17 cellular contexts compared by ENCODE assay signal in genomic region chr1:211153932-211154331, GRCh38. TPM values are rescaled to one million over a fixed set of nuclear protein-coding genes. Genes with fewer than 3 reads are reported as not detected.
DNase-seq lines count a peak whose midpoint lies in the region; ATAC-seq, FAIRE-seq and TF ChIP-seq lines count a peak whose summit lies in the region.
"Had no signal": no experiment of that assay in that cellular context is flagged by ENCODE, and none has a peak within 500 bp of the region (broad histone marks: within the 10 kb centered on the region; RNA-seq: fewer than 3 reads in every experiment).

No MANE protein-coding gene starts in this region.

- DNase-seq in A549 (ENCODE audit: low read depth in 1 of 2, low spot score in 1 of 2) (no peak), GM23338 (ENCODE audit: low spot score) (no peak), K562 (ENCODE audit: extremely low read depth in 1 of 4, low spot score in 3 of 4) (no peak), erythroblast (lab: John Stamatoyannopoulos, UW) (no peak), RPMI8226 (no peak)
- no peak for DNase-seq in activated naive CD4-positive, alpha-beta T cell treated with Interleukin-2 at 50 U/mL for 16 hours
- DNase-seq: ACHN; BE2C; C1 segment of cervical spinal cord; Caco-2; CD4-positive, CD25-positive, alpha-beta regulatory T cell; GDM1; H9; KBM-7 had no signal

- FAIRE-seq in A549 (lab: Jason Lieb, UNC), result no peak
- FAIRE-seq in K562 (lab: Jason Lieb, UNC), result no peak
- FAIRE-seq: H1 had no signal

- H3K4me1 Mint-ChIP-seq in GM23338, result no peaks in the 10 kb centered on the region
- H3K4me1 Mint-ChIP-seq: H9 had no signal

- intact Hi-C loops in K562 (cut with micrococcal nuclease), result no loop called here

- peaks cover 5% of the 10 kb centered on the region; the same call in 1 of the 3 replicates for H3K36me3 Mint-ChIP-seq in GM23338 (ENCODE audit: low read depth)
- H3K36me3 Mint-ChIP-seq: CD4-positive, CD25-positive, alpha-beta regulatory T cell had no signal

- no peak for ATAC-seq in A549
- no peak for ATAC-seq in GM23338
- ATAC-seq in K562, result no peak

- H3K27ac Mint-ChIP-seq in GM23338, result no peak overlapping the region
- H3K27ac Mint-ChIP-seq: CD4-positive, CD25-positive, alpha-beta regulatory T cell; H9 had no signal

- POLR2A ChIA-PET in A549 (lab: Yijun Ruan, JAX) (no interaction called here), K562 (lab: Yijun Ruan, JAX) (interaction anchor here (1.0 kb wide), 1 partner anchor 12 kb away, joined by 3 read pairs; no protein-coding TSS in a partner anchor)

- H3K4me1 ChIP-seq in A549, result no peaks in the 10 kb centered on the region
- H3K4me1 ChIP-seq in GM23338 (ENCODE audit: insufficient read depth), result no peaks in the 10 kb centered on the region
- no peaks in the 10 kb centered on the region for H3K4me1 ChIP-seq in K562 (replicated peaks in 1 of 2; ENCODE audit: control insufficient read depth in 2 of 2, insufficient read depth in 2 of 2, low read length in 2 of 2)
- H3K4me1 ChIP-seq: BE2C, Caco-2 had no signal

- TF ChIP-seq CTCF in A549 (IDR thresholded peaks at IDR 0.05) (no peak), GM23338 (conservative IDR thresholded peaks at IDR 0.05; ENCODE audit: low read depth in 2 of 2) (no peak), K562 (IDR thresholded peaks at IDR 0.05 in 2 of 3, conservative IDR thresholded peaks at IDR 0.05 in 1 of 3; ENCODE audit: insufficient read depth in 2 of 3, low read depth in 1 of 3, low read length in 3 of 3) (no peak)

- H3K9me3 ChIP-seq in A549 (peaks cover 15% of the 10 kb centered on the region; the same call in 2 of the 3 replicates), K562 (replicated peaks; ENCODE audit: control insufficient read depth, insufficient read depth, low read depth, low read length) (no peaks in the 10 kb centered on the region)
- H3K9me3 ChIP-seq: BE2C had no signal

- no peak overlapping the region for H3K4me3 Mint-ChIP-seq in GM23338
- H3K4me3 Mint-ChIP-seq: CD4-positive, CD25-positive, alpha-beta regulatory T cell; H9 had no signal

- in situ Hi-C loops in K562 (cut with MboI), result no loop called here

- H3K27me3 Mint-ChIP-seq in GM23338 (ENCODE audit: insufficient read depth, low read depth, poor library complexity), result no peaks in the 10 kb centered on the region

- no peaks in the 10 kb centered on the region for H3K79me2 ChIP-seq in GM23338 (replicated peaks; ENCODE audit: insufficient read depth)
- H3K79me2 ChIP-seq in K562 (ENCODE audit: control insufficient read depth, insufficient read depth, low read length), result no peaks in the 10 kb centered on the region

- H4K20me1 ChIP-seq in GM23338 (replicated peaks; ENCODE audit: insufficient read depth) (no peaks in the 10 kb centered on the region), K562 (replicated peaks; ENCODE audit: control insufficient read depth, insufficient read depth, low read length) (no peaks in the 10 kb centered on the region)

- H3K4me3 ChIP-seq in A549 (no peak overlapping the region), GM23338 (no peak overlapping the region), K562 (no peak overlapping the region)

- H2AFZ ChIP-seq in GM23338 (no peak overlapping the region), K562 (ENCODE audit: low read depth, low read length) (no peak overlapping the region)

- no TSS peak for BruUV-seq in K562 (replicated peaks; lab: Mats Ljungman, UMichigan)

- 0 out of 2 replicates have a peak, but pooled peaks cover 2% of the 10 kb centered on the region for H3K9me2 ChIP-seq in GM23338 (ENCODE audit: insufficient read depth)

- H3K36me3 ChIP-seq in GM23338 (ENCODE audit: insufficient read depth) (no peaks in the 10 kb centered on the region), K562 (ENCODE audit: control insufficient read depth, insufficient read depth, low read length) (no peaks in the 10 kb centered on the region)
- H3K36me3 ChIP-seq: BE2C had no signal

- no peaks in the 10 kb centered on the region for H3F3A ChIP-seq in GM23338 (replicated peaks; ENCODE audit: low read depth)

- no peak overlapping the region for H3K27ac ChIP-seq in A549
- no peak overlapping the region for H3K27ac ChIP-seq in GM23338 (ENCODE audit: low read depth)
- H3K27ac ChIP-seq in K562 (ENCODE audit: extremely low read depth, low read depth, low read length), result no peak overlapping the region

- no peak overlapping the region for H3K9ac ChIP-seq in K562 (ENCODE audit: insufficient read depth in 1 of 2, low read depth in 2 of 2, low read length in 2 of 2)

- no peaks in the 10 kb centered on the region for H3K9me1 ChIP-seq in K562 (ENCODE audit: control insufficient read depth, insufficient read depth, low read length)

- WGBS in A549 (ENCODE audit: missing lambda C conversion rate), result 6% methylated on average over 1 of the region's 1 CpG
- 0% methylated on average over 1 of the region's 1 CpG for WGBS in K562 (ENCODE audit: insufficient coverage, low coverage, missing lambda C conversion rate)

- no peak for TF ChIP-seq POLR2A in A549 (IDR thresholded peaks at IDR 0.05; ENCODE audit: low read length)
- TF ChIP-seq POLR2A in K562 (conservative IDR thresholded peaks at IDR 0.05), result no peak
- no peak for TF ChIP-seq POLR2A in erythroblast (IDR thresholded peaks at IDR 0.05; ENCODE audit: low read length)

- TF ChIP-seq EP300 in A549 (IDR thresholded peaks at IDR 0.05), result no peak
- no peak for TF ChIP-seq EP300 in K562 (IDR thresholded peaks at IDR 0.05; ENCODE audit: low read length)

- H3K27me3 ChIP-seq in GM23338 (ENCODE audit: insufficient read depth) (no peaks in the 10 kb centered on the region), K562 (ENCODE audit: control insufficient read depth in 2 of 2, insufficient read depth in 2 of 2, low read length in 2 of 2) (peaks cover 0 to 5% of the 10 kb centered on the region in 2 experiments)

- no peak for TF ChIP-seq RAD21 in A549 (conservative IDR thresholded peaks at IDR 0.05 in 1 of 2, IDR thresholded peaks at IDR 0.05 in 1 of 2)
- TF ChIP-seq RAD21 in K562 (CRISPR knock-in tag; conservative IDR thresholded peaks at IDR 0.05 in 1 of 2, IDR thresholded peaks at IDR 0.05 in 1 of 2), result no peak

- CTCF ChIA-PET in A549 (lab: Yijun Ruan, JAX), result interaction anchor here (0.7 kb wide), 1 partner anchor 72 kb away, joined by 3 read pairs; no protein-coding TSS in a partner anchor
- CTCF ChIA-PET in K562 (lab: Yijun Ruan, JAX; ENCODE audit: low intra/inter-chr PET ratio), result no interaction called here

- peaks cover 8% of the 10 kb centered on the region; the same call in 2 of the 3 replicates for H3K9me3 Mint-ChIP-seq in GM23338

- H3K4me2 ChIP-seq in A549 (no peak overlapping the region), GM23338 (no peak overlapping the region), K562 (ENCODE audit: insufficient read depth, low read length) (no peak overlapping the region)

TF ChIP-seq in PFSK-1, 5 proteins besides CTCF, POLR2A, EP300 and RAD21 (continues in another document):
- TF ChIP-seq SIN3A (IDR thresholded peaks at IDR 0.05; ENCODE audit: borderline replicate concordance, insufficient read depth, low read length), result no peak

TF ChIP-seq in K562, 482 proteins besides CTCF, POLR2A, EP300 and RAD21 (continues in another document):
- TF ChIP-seq VEZF1 (CRISPR knock-in tag; IDR thresholded peaks at IDR 0.05), result no peak
- TF ChIP-seq PHTF2 (CRISPR knock-in tag; IDR thresholded peaks at IDR 0.05), result no peak
- no peak for TF ChIP-seq GTF2F1 (IDR thresholded peaks at IDR 0.05; ENCODE audit: low read depth, low read length)
- TF ChIP-seq ZBTB17 (CRISPR knock-in tag; IDR thresholded peaks at IDR 0.05), result no peak
- peak; percentile 73 for TF ChIP-seq MIER1 (IDR thresholded peaks at IDR 0.05; ENCODE audit: low read depth)

RNA-seq across cellular contexts. Expression of gene KCNH1, which starts 20.0 kb away (rescaled TPM):
- 7.9 and 8.4 TPM in 2 replicates for polyA plus RNA-seq in A549 (2011; rRNA removed)
- 2.8 and 3.3 TPM in 2 replicates for polyA plus RNA-seq in A549 (2012; cell fraction: cytosol; rRNA removed)
- 3.9 and 6.5 TPM in 2 replicates for polyA plus RNA-seq in A549 (2012; cell fraction: nucleus; rRNA removed)
- 5.1 to 5.7 TPM (median 5.3 TPM) in 3 replicates for polyA plus RNA-seq in A549 (2017; fragmentation: RNase III; extraction: RNeasy Plus Mini Kit Qiagen cat#74134 plus additional on column Dnase treatment)
- polyA minus RNA-seq in A549 (2011; rRNA and poly(A)+ RNA removed), result 34.5 and 45.6 TPM in 2 replicates
- 0.19 and 0.28 TPM in 2 replicates for total RNA-seq in GM23338 (2014; rRNA removed; shearing (Covaris generic))
- polyA plus RNA-seq in GM23338 (2016; fragmentation: Nextera tagmentation; extraction: Ambion mirVana), result not detected in 2 replicates
- polyA plus RNA-seq in PFSK-1 (2012; ENCODE audit: insufficient read length, low read depth), result not detected
- total RNA-seq in K562 (2011; cell fraction: chromatin; rRNA removed; ENCODE audit: low replicate concordance), result not detected in 2 replicates
- not detected in 2 replicates for total RNA-seq in K562 (2011; cell fraction: nucleolus; rRNA removed)
- total RNA-seq in K562 (2011; cell fraction: nucleoplasm; rRNA removed), result not detected in 2 replicates
- not detected in 2 replicates for total RNA-seq in K562 (2014; rRNA removed)
- total RNA-seq in K562 (2014; rRNA removed; fragmentation: Illumina TruSeq; extraction: Trizol), result not detected in 2 replicates
- total RNA-seq in K562 (2015; rRNA removed; fragmentation: Illumina TruSeq; extraction: Trizol), result not detected in 2 replicates
- total RNA-seq in K562 (2021), result not detected in 2 replicates
- not detected in 2 replicates for polyA plus RNA-seq in K562 (2011; rRNA removed)
- not detected in 2 replicates for polyA plus RNA-seq in K562 (2011; cell fraction: cytosol; rRNA removed)
- 0.06 TPM in 1 of 2 replicates, not detected in the other for polyA plus RNA-seq in K562 (2011; cell fraction: nucleus; rRNA removed)
- 0.03 TPM in 1 of 2 replicates, not detected in the other for polyA plus RNA-seq in K562 (2012)
- not detected in 2 replicates for polyA plus RNA-seq in K562 (2014; fragmentation: Illumina TruSeq; extraction: Trizol)
- not detected for polyA plus RNA-seq in K562 (2014; fragmentation: Nextera tagmentation; extraction: Ambion mirVana)
- polyA plus RNA-seq in K562 (2014; rRNA removed), result not detected in 2 replicates
- polyA minus RNA-seq in K562 (2011; rRNA and poly(A)+ RNA removed), result not detected in 2 replicates
- polyA minus RNA-seq in K562 (2011; cell fraction: cytosol; rRNA and poly(A)+ RNA removed), result not detected in 2 replicates
- polyA minus RNA-seq in K562 (2011; cell fraction: nucleus; rRNA and poly(A)+ RNA removed), result not detected in 2 replicates
- total RNA-seq: Caco-2; CD4-positive, CD25-positive, alpha-beta regulatory T cell; HT-29 had no signal
- polyA plus RNA-seq: CD4-positive, CD25-positive, alpha-beta regulatory T cell had no signal

Comparison
In these comparisons a context has a peak if more than half of its experiments do, and no peak if none do; other contexts are left out.
1. Of the 35 proteins assayed by ChIP-seq in both K562 and A549: peak only in K562: EHMT2; only in A549: REST; in both: none; in neither: 33.